In genomic region chrX:19990519-19991349, GRCh38 we compare ENCODE assay signal across 8 cellular contexts. TPM values are rescaled to one million over a fixed set of nuclear protein-coding genes. Genes with fewer than 3 reads are reported as not detected.
DNase-seq lines count a peak whose midpoint lies in the region; ATAC-seq and TF ChIP-seq lines count a peak whose summit lies in the region.

Gene BCLAF3 (minus strand): TSS chrX:19991061. CDS start chrX:19970264, 20,797 bp downstream.

- H3K27me3 ChIP-seq in endodermal cell (ENCODE audit: control insufficient read depth, insufficient read depth, low read length, poor library complexity, severe bottlenecking) = no peaks in the 10 kb centered on the region

- H3K9me3 Mint-ChIP-seq in activated CD8-positive, alpha-beta memory T cell treated with anti-CD3 and anti-CD28 coated beads, Interleukin-2, amount 10 ng/mL, durations not matched to agents 7 days and 5 days (ENCODE audit: low read depth) = no peaks in the 10 kb centered on the region
- H3K9me3 Mint-ChIP-seq in endodermal cell = peaks cover 34% of the 10 kb centered on the region

- no peaks in the 10 kb centered on the region for H3K27me3 Mint-ChIP-seq in activated CD8-positive, alpha-beta memory T cell treated with anti-CD3 and anti-CD28 coated beads, Interleukin-2, amount 10 ng/mL, durations not matched to agents 7 days and 5 days
- H3K27me3 Mint-ChIP-seq in endodermal cell (ENCODE audit: insufficient read depth) = no peaks in the 10 kb centered on the region

- peaks cover 2% of the 10 kb centered on the region for H3K36me3 Mint-ChIP-seq in activated CD8-positive, alpha-beta memory T cell treated with anti-CD3 and anti-CD28 coated beads, Interleukin-2, amount 10 ng/mL, durations not matched to agents 7 days and 5 days
- peaks cover under 1% of the 10 kb centered on the region for H3K36me3 Mint-ChIP-seq in endodermal cell (ENCODE audit: low read depth)

- H3K4me1 ChIP-seq in endodermal cell (ENCODE audit: control insufficient read depth, insufficient read depth, low read length) = no peaks in the 10 kb centered on the region

- peak; percentile 97 for ATAC-seq in GM19468 (IDR thresholded peaks at IDR 0.05; ENCODE audit: extremely low read depth, unreplicated experiment)
- ATAC-seq in activated CD8-positive, alpha-beta memory T cell treated with anti-CD3 and anti-CD28 coated beads, Interleukin-2, amount 10 ng/mL, durations not matched to agents 7 days and 5 days = peak; percentile 96

- peak within 1 kb of the TSS; percentile 86 for H3K4me3 Mint-ChIP-seq in activated CD8-positive, alpha-beta memory T cell treated with anti-CD3 and anti-CD28 coated beads, Interleukin-2, amount 10 ng/mL, durations not matched to agents 7 days and 5 days
- peak within 1 kb of the TSS; percentile 68 for H3K4me3 Mint-ChIP-seq in endodermal cell

- H3K27ac Mint-ChIP-seq in activated CD8-positive, alpha-beta memory T cell treated with anti-CD3 and anti-CD28 coated beads, Interleukin-2, amount 10 ng/mL, durations not matched to agents 7 days and 5 days = peak within 1 kb of the TSS; percentile 83
- peak within 1 kb of the TSS; percentile 61 for H3K27ac Mint-ChIP-seq in endodermal cell

- peak; percentile 83 for TF ChIP-seq CTCF in endodermal cell (conservative IDR thresholded peaks at IDR 0.05)

- peak within 1 kb of the TSS; percentile 85 for H3K4me3 ChIP-seq in endodermal cell (ENCODE audit: low read length)

- H3K36me3 ChIP-seq in endodermal cell (ENCODE audit: control insufficient read depth, insufficient read depth, low read length) = no peaks in the 10 kb centered on the region

- peaks cover 16% of the 10 kb centered on the region for H3K4me1 Mint-ChIP-seq in activated CD8-positive, alpha-beta memory T cell treated with anti-CD3 and anti-CD28 coated beads, Interleukin-2, amount 10 ng/mL, durations not matched to agents 7 days and 5 days
- peaks cover 3% of the 10 kb centered on the region for H3K4me1 Mint-ChIP-seq in endodermal cell

- 0% methylated on average over 4 to 80 of the region's 107 CpGs for WGBS in endodermal cell (ENCODE audit: insufficient coverage in 1 of 2, insufficient read length in 1 of 2), 2 experiments

- no peaks in the 10 kb centered on the region for H3K9me3 ChIP-seq in endodermal cell (ENCODE audit: control insufficient read depth, low read length)

- CTCF ChIA-PET in activated CD8-positive, alpha-beta memory T cell treated with anti-CD3 and anti-CD28 coated beads, Interleukin-2, amount 10 ng/mL, durations not matched to agents 7 days and 5 days (lab: Charles Lee) = interaction anchor here (1.0 to 3.0 kb wide), 3 partner anchors 83 to 279 kb away, joined by 3 to 15 read pairs (median 3); no protein-coding TSS in a partner anchor

- peak; percentile 77 for DNase-seq in COR-L47 (lab: John Stamatoyannopoulos, UW)
- peak; percentile 49 for DNase-seq in HS-27A (ENCODE audit: low read depth)
- DNase-seq in NK-92 (lab: John Stamatoyannopoulos, UW; ENCODE audit: unreplicated experiment) = peak; percentile 15
- DNase-seq in activated CD8-positive, alpha-beta memory T cell treated with anti-CD3 and anti-CD28 coated beads, Interleukin-2, amount 10 ng/mL, durations not matched to agents 7 days and 5 days = peak; percentile 92
- peak; percentile 95 for DNase-seq in endodermal cell
- DNase-seq in midbrain (lab: John Stamatoyannopoulos, UW) = peak; percentile 90
- DNase-seq in stimulated activated CD8-positive, alpha-beta memory T cell treated with anti-CD3 and anti-CD28 coated beads, Interleukin-15, amount 100 ng/mL, for 48 hours (ENCODE audit: low read depth in 2 of 2) = peak; percentile 82 to 83

- peak within 1 kb of the TSS; percentile 11 for H3K9ac ChIP-seq in endodermal cell (ENCODE audit: extremely low read depth, low read length, poor library complexity, severe bottlenecking)

- no peak within 1 kb of the TSS for H3K27ac ChIP-seq in endodermal cell (ENCODE audit: low read depth, low read length)

RNA-seq across cellular contexts. Expression of gene BCLAF3, which starts in this region (rescaled TPM):
- 1 to 10 TPM; 5.5 to 7.6 TPM for total RNA-seq in activated CD8-positive, alpha-beta memory T cell treated with anti-CD3 and anti-CD28 coated beads, Interleukin-2, amount 10 ng/mL, durations not matched to agents 7 days and 5 days
- 1 to 10 TPM; 8.7 to 9.7 TPM for total RNA-seq in endodermal cell
- polyA plus RNA-seq in endodermal cell (2013, experiment 1 of 2) = 6.1 TPM
- 5.5 TPM for polyA plus RNA-seq in endodermal cell (2013, experiment 2 of 2)

Comparison
In these comparisons a context has a peak if more than half of its experiments do, and no peak if none do; other contexts are left out.
1. DNase-seq: peak in every context shown above with its lines; median percentile 95 in endodermal cell; 92 in activated CD8-positive, alpha-beta memory T cell treated with anti-CD3 and anti-CD28 coated beads, Interleukin-2, amount 10 ng/mL, durations not matched to agents 7 days and 5 days; 90 in midbrain; 82 in stimulated activated CD8-positive, alpha-beta memory T cell treated with anti-CD3 and anti-CD28 coated beads, Interleukin-15, amount 100 ng/mL, for 48 hours; 77 in COR-L47; 49 in HS-27A; 15 in NK-92.